ENCODE assay signal across 7 cellular contexts in the genomic region with DNA sequence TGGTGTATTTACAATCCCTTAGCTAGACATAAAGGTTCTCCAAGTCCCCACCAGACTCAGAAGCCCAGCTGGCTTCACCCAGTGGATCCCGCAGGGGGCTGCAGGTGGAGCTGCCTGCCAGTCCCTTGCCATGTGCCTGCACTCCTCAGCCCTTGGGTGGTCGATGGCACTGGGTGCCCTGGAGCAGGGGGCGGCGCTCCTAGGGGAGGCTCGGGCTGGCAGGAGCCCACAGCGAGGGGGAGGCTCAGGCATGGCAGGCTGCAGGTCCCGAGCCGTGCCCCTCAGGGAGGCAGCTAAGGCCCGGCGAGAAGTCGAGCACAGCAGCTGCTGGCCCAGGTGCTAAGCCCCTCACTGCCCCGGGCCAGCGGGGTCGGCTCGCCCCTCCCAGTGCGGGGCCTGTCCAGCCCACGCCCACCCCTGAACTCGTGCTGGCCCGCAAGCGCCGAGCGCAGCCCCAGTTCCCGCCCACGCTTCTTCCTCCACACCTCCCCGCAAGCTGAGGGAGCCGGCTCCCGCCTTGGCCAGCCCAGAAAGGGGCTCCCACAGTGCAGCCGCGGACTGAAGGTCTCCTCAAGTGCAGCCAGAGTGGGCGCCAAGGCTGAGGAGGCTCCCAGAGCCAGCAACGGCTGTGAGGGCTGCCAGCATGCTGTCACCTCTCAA.
A peak's percentile ranks its signal among the peaks of the same experiment; 100 is the strongest.
DNase-seq lines count a peak whose midpoint lies in the region; ATAC-seq and TF ChIP-seq lines count a peak whose summit lies in the region.
"Not testable (repeated sequence)": the region's sequence is repeated elsewhere in the genome, so short reads cannot be mapped to it uniquely, and the experiment has no call there.

No MANE protein-coding gene starts in this region.

- not testable (repeated sequence) for TF ChIP-seq CTCF in HCT116 (IDR thresholded peaks at IDR 0.05 in 2 of 3, conservative IDR thresholded peaks at IDR 0.05 in 1 of 3; ENCODE audit: borderline replicate concordance in 1 of 3, insufficient read depth in 1 of 3, low read depth in 2 of 3, low read length in 2 of 3); PC-9 (conservative IDR thresholded peaks at IDR 0.05); cardiac fibroblast (IDR thresholded peaks at IDR 0.05; ENCODE audit: low read depth, low read length); mesothelial cell of epicardium (IDR thresholded peaks at IDR 0.05; ENCODE audit: unreplicated experiment); tibial artery (IDR thresholded peaks at IDR 0.05)

- RAD21 ChIA-PET in HCT116 (lab: Charles Lee; ENCODE audit: low non-redundant PET in 1 of 2, low total read pairs in 2 of 2, uncharacterized antibody in 2 of 2, unreplicated experiment in 2 of 2): not testable (repeated sequence)

- intact Hi-C loops in HCT116 (cut with micrococcal nuclease); PC-9 (cut with micrococcal nuclease; ENCODE audit: unreplicated experiment); left cardiac atrium (cut with DNase I); tibial artery (cut with DNase I; ENCODE audit: low total_unique reads): not testable (repeated sequence)

- peak overlapping the region; percentile 13 for H2AFZ ChIP-seq in HCT116 (ENCODE audit: low read depth, low read length, poor library complexity, severe bottlenecking)
- not testable (repeated sequence) for H2AFZ ChIP-seq in PC-9

- H3K79me2 ChIP-seq in HCT116 (ENCODE audit: insufficient read depth, low read length); PC-9 (ENCODE audit: low read depth): not testable (repeated sequence)

- H3K4me1 Mint-ChIP-seq in mesothelial cell of epicardium: peaks cover 34% of the 10 kb centered on the region

- H3K36me3 ChIP-seq in HCT116 (ENCODE audit: control insufficient read depth in 1 of 2, insufficient read depth in 2 of 2, low read length in 2 of 2); PC-9 (ENCODE audit: low read depth); tibial artery: not testable (repeated sequence)

- H3K9me3 Mint-ChIP-seq in mesothelial cell of epicardium: not testable (repeated sequence)

- H3K4me3 ChIP-seq in HCT116 (replicated peaks in 1 of 2; ENCODE audit: low read depth in 1 of 2, low read length in 2 of 2) (peak overlapping the region in 1 of 2 experiments; percentile 5; a peak in 1 of 4 replicates), cardiac fibroblast (replicated peaks in 1 of 2; ENCODE audit: low read depth in 2 of 2, low read length in 2 of 2) (peak overlapping the region; percentile 8 to 30), tibial artery (peak overlapping the region in 1 of 2 donors; percentile 5)
- not testable (repeated sequence) for H3K4me3 ChIP-seq in PC-9

- not testable (repeated sequence) for H3K9me3 ChIP-seq in HCT116 (ENCODE audit: control insufficient read depth in 1 of 2, insufficient read depth in 1 of 2, low read depth in 1 of 2, low read length in 2 of 2); PC-9 (ENCODE audit: insufficient read depth, low read depth); tibial artery

- H3K4me3 Mint-ChIP-seq in mesothelial cell of epicardium: not testable (repeated sequence)

- not testable (repeated sequence) for TF ChIP-seq POLR2A in HCT116 (IDR thresholded peaks at IDR 0.05; ENCODE audit: borderline replicate concordance, extremely low read depth, insufficient read depth, insufficient read length)

- H4K20me1 ChIP-seq in HCT116 (ENCODE audit: insufficient read depth); PC-9 (ENCODE audit: insufficient read depth): not testable (repeated sequence)

- POLR2A ChIA-PET in HCT116 (lab: Charles Lee): interaction anchor here (0.6 to 1.2 kb wide), 2 partner anchors 9 to 189 kb away, joined by 3 read pairs; partner anchors contain the start of gene SLC7A11
- POLR2A ChIA-PET in PC-9 (lab: Charles Lee; ENCODE audit: unreplicated experiment): not testable (repeated sequence)

- not testable (repeated sequence) for H3K9ac ChIP-seq in HCT116 (ENCODE audit: low read length)

- peak overlapping the region; percentile 54 for H3K4me2 ChIP-seq in HCT116 (ENCODE audit: low read length)
- H3K4me2 ChIP-seq in PC-9: peak overlapping the region; percentile 55; the same call in 1 of the 2 replicates

- TF ChIP-seq RAD21 in HCT116 (IDR thresholded peaks at IDR 0.05; ENCODE audit: low read depth): not testable (repeated sequence)

- not testable (repeated sequence) for H3K27me3 Mint-ChIP-seq in mesothelial cell of epicardium (ENCODE audit: low read depth)

- H3F3A ChIP-seq in PC-9 (ENCODE audit: insufficient read depth, low read depth): peaks cover 15% of the 10 kb centered on the region

- H3K36me3 Mint-ChIP-seq in mesothelial cell of epicardium: not testable (repeated sequence)

- not testable (repeated sequence) for H3K27me3 ChIP-seq in HCT116 (ENCODE audit: insufficient read depth, low read length); PC-9 (ENCODE audit: insufficient read depth, low read depth); tibial artery

- BruUV-seq in HCT116 (replicated peaks; lab: Mats Ljungman, UMichigan); PC-9 (replicated peaks; lab: Mats Ljungman, UMichigan): not testable (repeated sequence)

- H3K4me1 ChIP-seq in HCT116 (ENCODE audit: control insufficient read depth in 1 of 2, insufficient read depth in 2 of 2, low read length in 2 of 2) (peaks cover 33 to 50% of the 10 kb centered on the region in 2 experiments), PC-9 (replicated peaks; ENCODE audit: insufficient read depth) (peaks cover 18% of the 10 kb centered on the region), tibial artery (peaks cover 0 to 23% (median 10%) of the 10 kb centered on the region in 4 donors)

- CTCF ChIA-PET in HCT116 (lab: Charles Lee): interaction anchor here (1.0 kb wide), 1 partner anchor 37 kb away, joined by 3 read pairs; no protein-coding TSS in a partner anchor
- CTCF ChIA-PET in PC-9 (lab: Charles Lee): interaction anchor here (0.7 kb wide), 1 partner anchor 37 kb away, joined by 4 read pairs; no protein-coding TSS in a partner anchor

- peak; percentile 12; the same call in 1 of the 2 replicates for ATAC-seq in HCT116
- ATAC-seq in left cardiac atrium: peak; percentile 32 to 38

- H3K9me2 ChIP-seq in HCT116 (ENCODE audit: insufficient read depth); PC-9 (ENCODE audit: insufficient read depth): not testable (repeated sequence)

- peak overlapping the region; percentile 52 for H3K27ac Mint-ChIP-seq in mesothelial cell of epicardium

- peak overlapping the region; percentile 51 for H3K27ac ChIP-seq in HCT116 (ENCODE audit: low read depth, low read length)
- H3K27ac ChIP-seq in PC-9: not testable (repeated sequence)
- H3K27ac ChIP-seq in angular gyrus (ENCODE audit: low read depth, low read length): peak overlapping the region; percentile 26
- H3K27ac ChIP-seq in tibial artery: peak overlapping the region; percentile 47 to 52

- not testable (repeated sequence) for DNase-seq in HCT116 (ENCODE audit: low read depth, low spot score); PC-9; left cardiac atrium; mesothelial cell of epicardium (ENCODE audit: low spot score in 2 of 2, unreplicated experiment in 2 of 2); tibial artery
- DNase-seq in cardiac fibroblast (ENCODE audit: low read depth in 2 of 2): peak in 1 of 2 donors; percentile 12

TF ChIP-seq in HCT116, 20 proteins besides CTCF, POLR2A, EP300 and RAD21:
- TF ChIP-seq EGR1 (IDR thresholded peaks at IDR 0.05; ENCODE audit: low read depth): 0 out of 2 replicates have a peak, but pooled peaks have one; percentile 26
